Comparison of ENCODE assay signal across 23 cellular contexts in genomic region chr1:227170361-227171166, GRCh38.
A peak's percentile ranks its signal among the peaks of the same experiment; 100 is the strongest.
DNase-seq lines count a peak whose midpoint lies in the region; ATAC-seq and TF ChIP-seq lines count a peak whose summit lies in the region.
"Had no signal": no experiment of that assay in that cellular context is flagged by ENCODE, and none has a peak within 500 bp of the region (broad histone marks: within the 10 kb centered on the region; RNA-seq: fewer than 3 reads in every experiment).

No MANE protein-coding gene starts in this region.

- DNase-seq in AG20443 (ENCODE audit: low spot score) (peak; percentile 57), HFF-Myc (ENCODE audit: extremely low read depth, low read depth) (peak; percentile 56), astrocyte of the spinal cord (ENCODE audit: low read depth, low spot score) (peak; percentile 52), iris pigment epithelial cell (ENCODE audit: low read depth) (peak; percentile 51), NCI-H2227 treated with DMSO at 0.1 percent for 48 hours (lab: John Stamatoyannopoulos, UW) (no peak)
- DNase-seq in activated T-cell treated with anti-CD3 and anti-CD28 coated beads, Interleukin-2, amount 50 U/mL, for 1 hour = no peak
- DNase-seq: activated naive CD4-positive, alpha-beta T cell treated with anti-CD3 and anti-CD28 coated beads, Interleukin-2, amount 50 U/mL, for 16 hours; activated T-cell treated with anti-CD3 and anti-CD28 coated beads, Interleukin-2, amount 50 U/mL, for 48 hours; CD8-positive, alpha-beta T cell; colonic mucosa; DND-41; endodermal cell; midbrain; MM.1S; NCI-H2171 treated with DMSO at 0.1 percent for 48 hours; NCI-H69; SJCRH30; stimulated activated CD4-positive, alpha-beta T cell treated with anti-CD3 and anti-CD28 coated beads, Interleukin-12 subunit alpha, Interleukin-12 subunit beta, amount 100 ng/mL, for 4 hours had no signal

- H3K4me3 ChIP-seq in HFF-Myc (replicated peaks; ENCODE audit: low read depth, low read length) (no peak overlapping the region), astrocyte of the spinal cord (ENCODE audit: low read depth, low read length) (no peak overlapping the region)
- H3K4me3 ChIP-seq: body of pancreas, colonic mucosa, neural progenitor cell, SJCRH30 had no signal

- ATAC-seq in HG02938 (IDR thresholded peaks at IDR 0.05; ENCODE audit: unreplicated experiment) (no peak), GM18861 (IDR thresholded peaks at IDR 0.05; ENCODE audit: unreplicated experiment) (no peak)
- ATAC-seq: activated CD4-positive, CD25-positive, alpha-beta regulatory T cell treated with anti-CD3 and anti-CD28 coated beads, Interleukin-2, amount 50 U/mL, for 24 hours; body of pancreas; CD8-positive, alpha-beta T cell had no signal

- TF ChIP-seq CTCF in HFF-Myc (IDR thresholded peaks at IDR 0.05; ENCODE audit: low read depth, low read length, missing control alignments) (no peak), astrocyte of the spinal cord (IDR thresholded peaks at IDR 0.05; ENCODE audit: low read depth, low read length) (no peak)

- in situ Hi-C loops in astrocyte of the spinal cord (cut with HindIII; ENCODE audit: low sequenced_read_pairs) = no loop called here

Comparison
In these comparisons a context has a peak if more than half of its experiments do, and no peak if none do; other contexts are left out.
1. DNase-seq: peak in AG20443 (single experiment), HFF-Myc (single experiment), astrocyte of the spinal cord (single experiment) and iris pigment epithelial cell (single experiment); none in NCI-H2227 treated with DMSO at 0.1 percent for 48 hours (single experiment) and activated T-cell treated with anti-CD3 and anti-CD28 coated beads, Interleukin-2, amount 50 U/mL, for 1 hour (single experiment).